In the genomic region with DNA sequence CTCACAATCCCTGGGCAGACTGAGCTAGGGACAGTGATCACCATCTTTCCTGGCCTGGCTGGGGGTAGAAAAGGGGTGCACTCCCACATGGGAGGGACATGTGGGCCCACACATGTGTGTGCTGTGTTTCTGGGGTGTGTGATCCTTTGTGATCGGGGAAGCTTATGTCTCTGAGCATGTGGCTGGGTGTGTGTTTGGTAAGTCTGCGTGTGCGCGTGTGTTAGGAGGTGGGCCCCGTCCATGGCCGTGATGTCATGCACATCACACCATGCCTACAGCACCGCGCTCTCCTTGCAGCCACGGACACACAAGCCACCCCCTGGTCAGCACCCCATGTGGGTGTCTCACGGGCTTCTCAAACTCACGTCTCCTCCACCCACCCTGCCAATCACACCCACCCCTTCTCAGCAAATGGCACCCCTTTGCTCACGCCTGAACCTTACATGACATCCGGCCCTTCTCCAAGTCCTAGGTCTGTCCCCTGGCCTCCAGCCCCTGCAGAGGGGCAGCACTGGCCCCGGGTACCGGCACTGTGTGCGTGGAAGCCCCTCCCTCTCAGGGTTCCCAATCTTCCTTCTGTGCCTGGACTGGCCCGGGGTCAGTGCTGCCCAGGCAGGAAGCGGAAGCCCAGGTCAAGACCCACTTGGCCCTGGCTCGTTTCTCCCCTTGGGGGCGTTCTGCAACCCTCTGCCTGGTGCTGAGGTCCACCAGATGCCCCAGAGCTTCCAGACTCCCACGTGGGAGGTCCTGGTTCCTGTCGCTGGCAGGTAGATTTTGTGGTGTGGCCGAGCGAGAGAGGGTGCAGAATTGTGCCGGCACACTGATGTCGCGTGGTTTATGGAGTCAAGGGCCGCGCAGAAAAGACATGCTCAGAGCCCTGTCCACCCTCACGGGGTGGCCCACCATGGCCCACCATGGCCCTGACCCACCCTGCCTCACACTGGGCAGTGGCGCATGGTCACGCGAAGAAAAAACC, we compare ENCODE assay signal across 1 cellular context.
TF ChIP-seq lines count a peak whose summit lies in the region.

No MANE protein-coding gene starts in this region.

TF ChIP-seq in neural cell, 6 proteins besides CTCF, POLR2A, EP300 and RAD21 (continued from another document):
- TF ChIP-seq, protein P1, sequence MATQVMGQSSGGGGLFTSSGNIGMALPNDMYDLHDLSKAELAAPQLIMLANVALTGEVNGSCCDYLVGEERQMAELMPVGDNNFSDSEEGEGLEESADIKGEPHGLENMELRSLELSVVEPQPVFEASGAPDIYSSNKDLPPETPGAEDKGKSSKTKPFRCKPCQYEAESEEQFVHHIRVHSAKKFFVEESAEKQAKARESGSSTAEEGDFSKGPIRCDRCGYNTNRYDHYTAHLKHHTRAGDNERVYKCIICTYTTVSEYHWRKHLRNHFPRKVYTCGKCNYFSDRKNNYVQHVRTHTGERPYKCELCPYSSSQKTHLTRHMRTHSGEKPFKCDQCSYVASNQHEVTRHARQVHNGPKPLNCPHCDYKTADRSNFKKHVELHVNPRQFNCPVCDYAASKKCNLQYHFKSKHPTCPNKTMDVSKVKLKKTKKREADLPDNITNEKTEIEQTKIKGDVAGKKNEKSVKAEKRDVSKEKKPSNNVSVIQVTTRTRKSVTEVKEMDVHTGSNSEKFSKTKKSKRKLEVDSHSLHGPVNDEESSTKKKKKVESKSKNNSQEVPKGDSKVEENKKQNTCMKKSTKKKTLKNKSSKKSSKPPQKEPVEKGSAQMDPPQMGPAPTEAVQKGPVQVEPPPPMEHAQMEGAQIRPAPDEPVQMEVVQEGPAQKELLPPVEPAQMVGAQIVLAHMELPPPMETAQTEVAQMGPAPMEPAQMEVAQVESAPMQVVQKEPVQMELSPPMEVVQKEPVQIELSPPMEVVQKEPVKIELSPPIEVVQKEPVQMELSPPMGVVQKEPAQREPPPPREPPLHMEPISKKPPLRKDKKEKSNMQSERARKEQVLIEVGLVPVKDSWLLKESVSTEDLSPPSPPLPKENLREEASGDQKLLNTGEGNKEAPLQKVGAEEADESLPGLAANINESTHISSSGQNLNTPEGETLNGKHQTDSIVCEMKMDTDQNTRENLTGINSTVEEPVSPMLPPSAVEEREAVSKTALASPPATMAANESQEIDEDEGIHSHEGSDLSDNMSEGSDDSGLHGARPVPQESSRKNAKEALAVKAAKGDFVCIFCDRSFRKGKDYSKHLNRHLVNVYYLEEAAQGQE (IDR thresholded peaks at IDR 0.05; ENCODE audit: borderline replicate concordance), result no peak
TF ChIP-seq in neural cell: peak in this region for 0.
